1 cellular context compared by ENCODE assay signal in the genomic region with DNA sequence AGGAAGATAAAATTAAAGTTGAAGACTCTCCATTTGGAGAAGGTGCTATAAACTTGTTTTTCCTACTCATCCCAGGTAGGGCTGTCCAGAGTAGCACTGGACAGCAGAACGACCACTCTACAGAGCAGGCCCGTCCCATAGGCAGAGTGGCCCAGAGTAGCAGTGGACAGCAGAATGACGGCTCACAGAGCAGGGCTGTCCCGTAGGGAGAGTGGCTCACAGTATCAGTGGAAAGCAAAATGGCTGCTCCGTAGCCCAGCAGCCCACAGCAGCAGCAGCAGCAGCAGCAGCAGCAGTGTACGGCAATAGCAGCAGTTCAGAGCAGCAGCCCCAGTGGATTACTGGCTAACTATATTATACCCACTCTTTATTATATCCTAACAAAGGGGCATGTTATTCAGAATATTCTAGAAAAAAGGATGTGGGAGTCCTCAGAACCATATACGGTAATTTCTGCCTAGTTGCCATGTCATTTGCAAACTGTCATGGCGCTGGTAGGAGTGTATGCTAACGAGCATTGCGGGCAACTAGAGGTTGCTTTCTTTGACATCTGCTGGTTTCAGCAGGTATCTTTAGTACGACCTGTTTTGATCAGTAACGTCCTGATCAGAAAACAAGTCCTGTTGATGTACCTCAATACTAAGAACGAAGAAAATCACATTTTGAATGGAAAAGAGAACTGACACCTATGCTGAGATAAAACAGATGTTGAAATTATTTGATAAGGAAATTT.
TF ChIP-seq lines count a peak whose summit lies in the region.

No MANE protein-coding gene starts in this region.

TF ChIP-seq in WTC11, 78 proteins besides CTCF, POLR2A, EP300 and RAD21 (continued from another document):
- TF ChIP-seq, protein P1, sequence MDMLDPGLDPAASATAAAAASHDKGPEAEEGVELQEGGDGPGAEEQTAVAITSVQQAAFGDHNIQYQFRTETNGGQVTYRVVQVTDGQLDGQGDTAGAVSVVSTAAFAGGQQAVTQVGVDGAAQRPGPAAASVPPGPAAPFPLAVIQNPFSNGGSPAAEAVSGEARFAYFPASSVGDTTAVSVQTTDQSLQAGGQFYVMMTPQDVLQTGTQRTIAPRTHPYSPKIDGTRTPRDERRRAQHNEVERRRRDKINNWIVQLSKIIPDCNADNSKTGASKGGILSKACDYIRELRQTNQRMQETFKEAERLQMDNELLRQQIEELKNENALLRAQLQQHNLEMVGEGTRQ (CRISPR knock-in tag; IDR thresholded peaks at IDR 0.05): no peak
- TF ChIP-seq GABPB1 (CRISPR knock-in tag; IDR thresholded peaks at IDR 0.05): no peak
- TF ChIP-seq GRHL2 (CRISPR knock-in tag; IDR thresholded peaks at IDR 0.05; ENCODE audit: insufficient replicate concordance, severe bottlenecking): no peak
- TF ChIP-seq, protein P2, sequence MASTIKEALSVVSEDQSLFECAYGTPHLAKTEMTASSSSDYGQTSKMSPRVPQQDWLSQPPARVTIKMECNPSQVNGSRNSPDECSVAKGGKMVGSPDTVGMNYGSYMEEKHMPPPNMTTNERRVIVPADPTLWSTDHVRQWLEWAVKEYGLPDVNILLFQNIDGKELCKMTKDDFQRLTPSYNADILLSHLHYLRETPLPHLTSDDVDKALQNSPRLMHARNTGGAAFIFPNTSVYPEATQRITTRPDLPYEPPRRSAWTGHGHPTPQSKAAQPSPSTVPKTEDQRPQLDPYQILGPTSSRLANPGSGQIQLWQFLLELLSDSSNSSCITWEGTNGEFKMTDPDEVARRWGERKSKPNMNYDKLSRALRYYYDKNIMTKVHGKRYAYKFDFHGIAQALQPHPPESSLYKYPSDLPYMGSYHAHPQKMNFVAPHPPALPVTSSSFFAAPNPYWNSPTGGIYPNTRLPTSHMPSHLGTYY (CRISPR knock-in tag; IDR thresholded peaks at IDR 0.05): no peak
TF ChIP-seq in WTC11: peak in this region for 0.
